22 cellular contexts compared by ENCODE assay signal in genomic region chr9:135109650-135110049, GRCh38. TPM values are rescaled to one million over a fixed set of nuclear protein-coding genes. Genes with fewer than 3 reads are reported as not detected.
"Had no signal": no experiment of that assay in that cellular context is flagged by ENCODE, and none has a peak within 500 bp of the region (broad histone marks: within the 10 kb centered on the region; RNA-seq: fewer than 3 reads in every experiment).

No MANE protein-coding gene starts in this region.

- H3K36me3 ChIP-seq: MG63 had no signal

- H3K4me2 ChIP-seq: SK-N-SH had no signal

- H3K9ac ChIP-seq: SK-N-SH had no signal

- H3K9me3 ChIP-seq: MG63, SK-N-SH had no signal

- DNase-seq: IMR-90, Karpas-422, KG1, MG63, NCI-H1092, NCI-H1105 treated with DMSO at 0.1 percent for 48 hours, NCI-H1417 treated with DMSO at 0.1 percent for 48 hours, NCI-H146, NCI-H1694 treated with DMSO at 0.1 percent for 48 hours, NCI-H1930, NCI-H2081, NCI-H2107, NCI-H226, NCI-H446, NCI-H510A, NCI-H524 treated with DMSO at 0.1 percent for 48 hours, NCI-H69, NCI-H774, RPMI8226, SHP77, SK-N-SH had no signal

- H3K4me3 ChIP-seq: MG63 had no signal

- H3K27me3 ChIP-seq: MG63 had no signal

RNA-seq across cellular contexts. Expression of gene OLFM1, which starts 22.2 kb away (rescaled TPM):
- total RNA-seq: HT-29 had no signal
